In the genomic region with DNA sequence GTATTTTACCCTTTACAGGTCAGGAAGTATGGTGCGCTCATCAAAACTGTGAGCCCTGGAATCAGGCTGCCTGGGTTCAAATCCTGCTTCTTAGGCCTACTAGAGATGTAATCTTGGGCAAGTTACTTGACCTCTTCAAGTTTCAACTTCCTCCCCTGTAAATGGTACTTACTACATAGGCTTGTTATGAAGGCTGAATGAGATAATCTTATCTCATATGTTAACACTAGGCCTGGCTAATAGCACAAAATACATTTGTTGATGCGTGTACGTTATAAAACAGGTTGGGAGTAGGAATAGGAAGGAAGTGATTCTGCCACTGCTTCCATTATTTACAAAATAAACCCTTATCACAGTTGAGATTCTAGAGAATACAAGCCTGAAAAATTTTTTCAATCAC, we compare ENCODE assay signal across 15 cellular contexts. TPM values are rescaled to one million over a fixed set of nuclear protein-coding genes. Genes with fewer than 3 reads are reported as not detected.
A peak's percentile ranks its signal among the peaks of the same experiment; 100 is the strongest.
DNase-seq lines count a peak whose midpoint lies in the region; ATAC-seq, FAIRE-seq and TF ChIP-seq lines count a peak whose summit lies in the region.
"Had no signal": no experiment of that assay in that cellular context is flagged by ENCODE, and none has a peak within 500 bp of the region (broad histone marks: within the 10 kb centered on the region; RNA-seq: fewer than 3 reads in every experiment).

No MANE protein-coding gene starts in this region.

- H2BK5ac ChIP-seq in IMR-90 (ENCODE audit: low read depth, low read length, poor library complexity, severe bottlenecking), result no peak overlapping the region

- no peak overlapping the region for H2BK120ac ChIP-seq in IMR-90 (ENCODE audit: low read depth, low read length)

- H3K9me3 ChIP-seq in IMR-90 (ENCODE audit: control insufficient read depth, insufficient read depth, low read length) (no peaks in the 10 kb centered on the region), neural progenitor cell (ENCODE audit: low read depth) (no peaks in the 10 kb centered on the region)

- no peak overlapping the region for H3K23ac ChIP-seq in IMR-90 (ENCODE audit: low read depth, low read length)

- H3K79me2 ChIP-seq in neural progenitor cell (ENCODE audit: low read depth), result no peaks in the 10 kb centered on the region

- dilution Hi-C loops in IMR-90 (cut with HindIII; ENCODE audit: low sequenced_read_pairs, unreplicated experiment), result no loop called here

- H2AFZ ChIP-seq in IMR-90 (replicated peaks; ENCODE audit: low read length, poor library complexity), result no peak overlapping the region
- no peak overlapping the region for H2AFZ ChIP-seq in neural progenitor cell (replicated peaks)

- intact Hi-C loops in IMR-90 (cut with micrococcal nuclease), result no loop called here
- intact Hi-C loops in dorsolateral prefrontal cortex (cut with DNase I), result loop anchor here in 1 of 2 donors (2.0 to 10.0 kb wide), 2 partner anchors 28 to 162 kb away; partner anchors contain the start of genes MARS2 and MOB4

- H3K36me3 ChIP-seq in IMR-90 (ENCODE audit: control insufficient read depth, insufficient read depth, low read length) (no peaks in the 10 kb centered on the region), neural progenitor cell (no peaks in the 10 kb centered on the region)

- H3K27me3 ChIP-seq in IMR-90 (ENCODE audit: control insufficient read depth, insufficient read depth, low read length) (no peaks in the 10 kb centered on the region), dorsolateral prefrontal cortex (peaks cover 0 to 4% (median 0%) of the 10 kb centered on the region in 45 donors), neural progenitor cell (no peaks in the 10 kb centered on the region)

- POLR2A ChIA-PET in IMR-90 (lab: Charles Lee; ENCODE audit: unreplicated experiment), result no interaction called here

- H4K91ac ChIP-seq in IMR-90 (ENCODE audit: insufficient read depth, low read depth, low read length), result no peak overlapping the region

- H4K20me1 ChIP-seq in IMR-90 (ENCODE audit: insufficient read depth, low read length) (no peaks in the 10 kb centered on the region), neural progenitor cell (ENCODE audit: low read depth) (no peaks in the 10 kb centered on the region)

- H3K18ac ChIP-seq in IMR-90 (ENCODE audit: low read depth, low read length), result no peak overlapping the region

- H4K8ac ChIP-seq in IMR-90 (ENCODE audit: low read depth in 2 of 2, low read length in 2 of 2), result no peak overlapping the region

- no peak overlapping the region for H3K9ac ChIP-seq in IMR-90 (ENCODE audit: low read depth, low read length)
- H3K9ac ChIP-seq in neural progenitor cell, result no peak overlapping the region

- H2BK15ac ChIP-seq in IMR-90 (ENCODE audit: low read depth, low read length), result no peak overlapping the region

- BruUV-seq in IMR-90 (replicated peaks; lab: Mats Ljungman, UMichigan), result no TSS peak

- no peak overlapping the region for H4K5ac ChIP-seq in IMR-90 (ENCODE audit: low read depth, low read length)

- peak overlapping the region; percentile 7 for H3K27ac Mint-ChIP-seq in neural progenitor cell

- TF ChIP-seq POLR2A in GM12892 (IDR thresholded peaks at IDR 0.05; ENCODE audit: low read depth, low read length) (no peak), IMR-90 (IDR thresholded peaks at IDR 0.05; ENCODE audit: low read depth, low read length) (no peak)

- TF ChIP-seq CTCF in IMR-90 (conservative IDR thresholded peaks at IDR 0.05; ENCODE audit: low read depth, low read length), result no peak
- no peak for TF ChIP-seq CTCF in dorsolateral prefrontal cortex (IDR thresholded peaks at IDR 0.05 in 54 of 56, conservative IDR thresholded peaks at IDR 0.05 in 2 of 56; ENCODE audit: low read depth in 1 of 56, partially characterized antibody in 56 of 56)
- TF ChIP-seq CTCF in neural progenitor cell (IDR thresholded peaks at IDR 0.05), result no peak

- H3K36me3 Mint-ChIP-seq in neural progenitor cell, result peaks cover 2% of the 10 kb centered on the region

- H2BK20ac ChIP-seq in IMR-90 (ENCODE audit: low read depth, low read length), result no peak overlapping the region

- H3K4me3 ChIP-seq in IMR-90 (ENCODE audit: insufficient read depth, low read depth, low read length) (no peak overlapping the region), dorsolateral prefrontal cortex (no peak overlapping the region), neural progenitor cell (no peak overlapping the region)
- H3K4me3 ChIP-seq: A549 had no signal

- CTCF ChIA-PET in IMR-90 (lab: Yijun Ruan, JAX), result no interaction called here

- peaks cover 11% of the 10 kb centered on the region for H3F3A ChIP-seq in neural progenitor cell (ENCODE audit: low read depth)

- H3K4me2 ChIP-seq in IMR-90 (ENCODE audit: low read depth, low read length), result no peak overlapping the region
- no peak overlapping the region for H3K4me2 ChIP-seq in neural progenitor cell
- H3K4me2 ChIP-seq: A549 had no signal

- in situ Hi-C loops in IMR-90 (cut with MboI; ENCODE audit: low sequenced_read_pairs), result no loop called here

- H3K79me1 ChIP-seq in IMR-90 (ENCODE audit: low read depth in 1 of 2, low read length in 2 of 2), result peaks cover 0 to 7% of the 10 kb centered on the region in 2 experiments; a peak in 1 of 4 replicates

- no CpG with 5 or more reads among the region's 3 CpGs for WGBS in IMR-90 (ENCODE audit: extremely low coverage in 2 of 2, insufficient read length in 1 of 2), 2 experiments

- H2AK9ac ChIP-seq in IMR-90 (replicated peaks; ENCODE audit: low read depth, low read length, poor library complexity), result no peak overlapping the region

- H3K27ac ChIP-seq in IMR-90 (ENCODE audit: insufficient read depth, low read length) (no peak overlapping the region), dorsolateral prefrontal cortex (peak overlapping the region in 50 of 59 donors; percentile 0 to 100 (median 96)), neural progenitor cell (no peak overlapping the region)
- H3K27ac ChIP-seq: A549 had no signal

- no peak overlapping the region for H3K4me3 Mint-ChIP-seq in neural progenitor cell

- H2AK5ac ChIP-seq in IMR-90 (ENCODE audit: low read depth, low read length), result no peak overlapping the region

- 0 out of 2 replicates have a peak overlapping the region, but pooled peaks have one; percentile 9 for H3K14ac ChIP-seq in IMR-90 (replicated peaks; ENCODE audit: low read depth, low read length)

- no peaks in the 10 kb centered on the region for H3K27me3 Mint-ChIP-seq in neural progenitor cell (ENCODE audit: insufficient read depth, low read depth)

- DNase-seq in GM12892 (ENCODE audit: insufficient read length) (no peak), IMR-90 (no peak), dorsolateral prefrontal cortex (no peak), neural progenitor cell (ENCODE audit: low spot score) (no peak), HuH-7.5 (ENCODE audit: low spot score) (no peak), Kasumi-1 (lab: John Stamatoyannopoulos, UW) (no peak)
- DNase-seq: AML-193, MM.1S, NCI-H187 treated with DMSO at 0.1 percent for 48 hours, NCI-H774 had no signal

- no peak for TF ChIP-seq RAD21 in IMR-90 (IDR thresholded peaks at IDR 0.05; ENCODE audit: low read length)

- peak; percentile 85 for FAIRE-seq in GM12892 (lab: Jason Lieb, UNC)
- FAIRE-seq: A549, GM18507 had no signal

- peaks cover 38% of the 10 kb centered on the region for H3K4me1 Mint-ChIP-seq in neural progenitor cell

- 0 out of 2 replicates have a peak, but pooled peaks cover 3% of the 10 kb centered on the region for H3K9me1 ChIP-seq in IMR-90 (ENCODE audit: insufficient read depth, low read length)

- ATAC-seq in IMR-90 (ENCODE audit: low read depth) (no peak), HG02642 (IDR thresholded peaks at IDR 0.05; ENCODE audit: poor library complexity, unreplicated experiment) (no peak), HG02973 (IDR thresholded peaks at IDR 0.05; ENCODE audit: unreplicated experiment) (no peak)
- ATAC-seq: A549, Right ventricle myocardium inferior had no signal

- H3K4me1 ChIP-seq in IMR-90 (ENCODE audit: control insufficient read depth, insufficient read depth, low read length), result peaks cover 2% of the 10 kb centered on the region; the same call in 1 of the 2 replicates
- peaks cover 31% of the 10 kb centered on the region for H3K4me1 ChIP-seq in neural progenitor cell
- H3K4me1 ChIP-seq: A549 had no signal

- H3K56ac ChIP-seq in IMR-90 (ENCODE audit: extremely low read depth, insufficient read depth, low read length), result no peak overlapping the region

- H3K4ac ChIP-seq in IMR-90 (ENCODE audit: low read depth, low read length), result peak overlapping the region; percentile 5; the same call in 1 of the 2 replicates

- H3K9me3 Mint-ChIP-seq in neural progenitor cell, result no peaks in the 10 kb centered on the region

TF ChIP-seq in IMR-90, 13 proteins besides CTCF, POLR2A, EP300 and RAD21 (continues in another document):
- TF ChIP-seq NFE2L2 (IDR thresholded peaks at IDR 0.05; ENCODE audit: low read depth, low read length), result no peak
- no peak for TF ChIP-seq FOS (IDR thresholded peaks at IDR 0.05; ENCODE audit: low read depth, low read length)
- TF ChIP-seq USF2 (IDR thresholded peaks at IDR 0.05; ENCODE audit: low read depth, low read length), result no peak
- TF ChIP-seq MAFK (IDR thresholded peaks at IDR 0.05; ENCODE audit: low read depth, low read length), result no peak
- no peak for TF ChIP-seq RFX5 (IDR thresholded peaks at IDR 0.05; ENCODE audit: low read depth, low read length)
- no peak for TF ChIP-seq RCOR1 (IDR thresholded peaks at IDR 0.05; ENCODE audit: insufficient replicate concordance, low read length)
- TF ChIP-seq BHLHE40 (IDR thresholded peaks at IDR 0.05; ENCODE audit: low read depth, low read length), result no peak

RNA-seq across cellular contexts. Expression of gene RFTN2, which starts 1.7 kb away (rescaled TPM):
- 0.34 TPM for polyA plus RNA-seq in GM12892 (2012; ENCODE audit: missing spikeins)
- total RNA-seq in IMR-90 (2012; rRNA removed) (2.3 and 2.5 TPM in 2 replicates), dorsolateral prefrontal cortex (100 to 1,000 TPM in 20 of 120 experiments, 10 to 100 TPM in 100; 25.0 to 155 (median 69.5) TPM), neural progenitor cell (ENCODE audit: low replicate concordance) (3.1 and 8.2 TPM in 2 replicates)
- polyA plus RNA-seq in IMR-90 (2012; rRNA removed), result 0.44 and 0.73 TPM in 2 replicates
- 0.19 and 0.31 TPM in 2 replicates for polyA plus RNA-seq in IMR-90 (2012; cell fraction: cytosol; rRNA removed)
- polyA plus RNA-seq in IMR-90 (2012; cell fraction: nucleus; rRNA removed; ENCODE audit: low replicate concordance), result 0.26 and 1.2 TPM in 2 replicates

RNA-seq across cellular contexts. Expression of gene MARS2, which starts 28.1 kb away (rescaled TPM):
- polyA plus RNA-seq in GM12892 (2012; ENCODE audit: missing spikeins), result 10.6 TPM
- total RNA-seq in IMR-90 (2012; rRNA removed) (3.8 and 3.9 TPM in 2 replicates), dorsolateral prefrontal cortex (10 to 100 TPM in 67 of 120 experiments, 1 to 10 TPM in 53; 6.7 to 16.4 (median 10.3) TPM), neural progenitor cell (ENCODE audit: low replicate concordance) (5.7 and 8.4 TPM in 2 replicates)
- 2.9 and 3.4 TPM in 2 replicates for polyA plus RNA-seq in IMR-90 (2012; rRNA removed)
- 1.9 and 2.2 TPM in 2 replicates for polyA plus RNA-seq in IMR-90 (2012; cell fraction: cytosol; rRNA removed)
- polyA plus RNA-seq in IMR-90 (2012; cell fraction: nucleus; rRNA removed; ENCODE audit: low replicate concordance), result 1.7 and 2.2 TPM in 2 replicates

Comparison
In these comparisons a context has a peak if more than half of its experiments do, and no peak if none do; other contexts are left out.
1. H3K27ac ChIP-seq: peak in dorsolateral prefrontal cortex (50 of 59); none in IMR-90 (single experiment) and neural progenitor cell (single experiment).